7 cellular contexts compared by ENCODE assay signal in genomic region chr13:42014119-42014518, GRCh38.
"Had no signal": no experiment of that assay in that cellular context is flagged by ENCODE, and none has a peak within 500 bp of the region (broad histone marks: within the 10 kb centered on the region; RNA-seq: fewer than 3 reads in every experiment).

No MANE protein-coding gene starts in this region.

- H3K27ac Mint-ChIP-seq: IgD-negative memory B cell had no signal

- H3K9me3 Mint-ChIP-seq: IgD-negative memory B cell had no signal

- H3K36me3 ChIP-seq: HAP-1 had no signal

- H3K27ac ChIP-seq: GM23248 had no signal

- FAIRE-seq: HTR-8/SVneo had no signal

- H3K9ac ChIP-seq: GM23248 had no signal

- H2AFZ ChIP-seq: GM23248 had no signal

- H3K4me1 Mint-ChIP-seq: IgD-negative memory B cell had no signal

- ATAC-seq: HCT116 had no signal

- H3K4me3 ChIP-seq: GM23248, HAP-1 had no signal

- DNase-seq: GM23248, H7, KG1 had no signal

- H3K9me3 ChIP-seq: HAP-1 had no signal

- H3K4me3 Mint-ChIP-seq: IgD-negative memory B cell had no signal

- H3K36me3 Mint-ChIP-seq: IgD-negative memory B cell had no signal
